Comparison of ENCODE assay signal across 25 cellular contexts in genomic region chr15:70653426-70653825, GRCh38.
"Had no signal": no experiment of that assay in that cellular context is flagged by ENCODE, and none has a peak within 500 bp of the region (broad histone marks: within the 10 kb centered on the region; RNA-seq: fewer than 3 reads in every experiment).

No MANE protein-coding gene starts in this region.

- H3K4me3 Mint-ChIP-seq: immature natural killer cell; naive thymus-derived CD8-positive, alpha-beta T cell; nephron; neural crest cell; stimulated activated effector memory CD8-positive, alpha-beta T cell treated with anti-CD3 and anti-CD28 coated beads, Interleukin-12 subunit alpha, Interleukin-12 subunit beta, amount 100 ng/mL, for 72 hours; stimulated activated naive CD8-positive, alpha-beta T cell treated with anti-CD3 and anti-CD28 coated beads, Interleukin-15, Interleukin-2, amounts not matched to agents 100 ng/mL and 50 ng/mL, for 24 hours; type B pancreatic cell had no signal

- DNase-seq: hypothalamus; immature natural killer cell; kidney; left lung; lower lobe of right lung; mammary epithelial cell; mesenchymal stem cell; naive thymus-derived CD8-positive, alpha-beta T cell; nucleus accumbens; psoas muscle; spleen; stimulated activated CD4-positive, alpha-beta T cell treated with anti-CD3 and anti-CD28 coated beads, Interleukin-4, amount 100 ng/mL, for 24 hours; stimulated activated naive CD4-positive, alpha-beta T cell; substantia nigra; uterus had no signal

- H3K36me3 ChIP-seq: uterus had no signal

- ATAC-seq: left lung; lower lobe of right lung; naive thymus-derived CD8-positive, alpha-beta T cell; psoas muscle; sciatic nerve; stimulated activated effector memory CD8-positive, alpha-beta T cell treated with anti-CD3 and anti-CD28 coated beads, Interleukin-12 subunit alpha, Interleukin-12 subunit beta, amount 100 ng/mL, for 72 hours had no signal

- H3K27ac ChIP-seq: left lung, lower lobe of right lung, parathyroid adenoma, psoas muscle, right atrium auricular region, skin epidermis, spleen, tibial nerve, uterus had no signal

- H3K27me3 ChIP-seq: left lung, right atrium auricular region, spleen, tibial nerve, uterus had no signal

- H3K4me3 ChIP-seq: left lung, lower lobe of right lung, psoas muscle, right atrium auricular region, skin epidermis, spleen, tibial nerve, uterus had no signal

- H3K9me3 Mint-ChIP-seq: immature natural killer cell; naive thymus-derived CD8-positive, alpha-beta T cell; nephron; stimulated activated effector memory CD8-positive, alpha-beta T cell treated with anti-CD3 and anti-CD28 coated beads, Interleukin-12 subunit alpha, Interleukin-12 subunit beta, amount 100 ng/mL, for 72 hours; stimulated activated naive CD8-positive, alpha-beta T cell treated with anti-CD3 and anti-CD28 coated beads, Interleukin-15, Interleukin-2, amounts not matched to agents 100 ng/mL and 50 ng/mL, for 24 hours had no signal

- H3K9me3 ChIP-seq: left lung, lower lobe of right lung, psoas muscle, right atrium auricular region, spleen, tibial nerve, uterus had no signal

- H3K36me3 Mint-ChIP-seq: immature natural killer cell; naive thymus-derived CD8-positive, alpha-beta T cell; stimulated activated effector memory CD8-positive, alpha-beta T cell treated with anti-CD3 and anti-CD28 coated beads, Interleukin-12 subunit alpha, Interleukin-12 subunit beta, amount 100 ng/mL, for 72 hours had no signal

- H3K27me3 Mint-ChIP-seq: type B pancreatic cell had no signal

- H3K4me1 ChIP-seq: left lung, lower lobe of right lung, parathyroid adenoma, psoas muscle, right atrium auricular region, spleen, tibial nerve, uterus had no signal

- H3K4me1 Mint-ChIP-seq: immature natural killer cell; naive thymus-derived CD8-positive, alpha-beta T cell; nephron; stimulated activated effector memory CD8-positive, alpha-beta T cell treated with anti-CD3 and anti-CD28 coated beads, Interleukin-12 subunit alpha, Interleukin-12 subunit beta, amount 100 ng/mL, for 72 hours had no signal

- H3K27ac Mint-ChIP-seq: immature natural killer cell; naive thymus-derived CD8-positive, alpha-beta T cell; stimulated activated effector memory CD8-positive, alpha-beta T cell treated with anti-CD3 and anti-CD28 coated beads, Interleukin-12 subunit alpha, Interleukin-12 subunit beta, amount 100 ng/mL, for 72 hours; stimulated activated naive CD8-positive, alpha-beta T cell treated with anti-CD3 and anti-CD28 coated beads, Interleukin-15, Interleukin-2, amounts not matched to agents 100 ng/mL and 50 ng/mL, for 24 hours; type B pancreatic cell had no signal
